ENCODE assay signal across 2 cellular contexts in genomic region chr1:40862008-40862863, GRCh38.
TF ChIP-seq lines count a peak whose summit lies in the region.

Gene CITED4, minus strand, starts transcription at chr1:40862363. Its CDS starts 236 bp downstream, at chr1:40862127.

TF ChIP-seq in IMR-90, 13 proteins besides CTCF, POLR2A, EP300 and RAD21 (continued from another document):
- no peak for TF ChIP-seq ELK1 (IDR thresholded peaks at IDR 0.05; ENCODE audit: borderline replicate concordance, low read depth, low read length)
- no peak for TF ChIP-seq RCOR1 (IDR thresholded peaks at IDR 0.05; ENCODE audit: insufficient replicate concordance, low read length)
- TF ChIP-seq MAZ (IDR thresholded peaks at IDR 0.05; ENCODE audit: borderline replicate concordance, low read depth, low read length), result no peak
- no peak for TF ChIP-seq FOS (IDR thresholded peaks at IDR 0.05; ENCODE audit: low read depth, low read length)
- TF ChIP-seq RFX5 (IDR thresholded peaks at IDR 0.05; ENCODE audit: low read depth, low read length), result no peak
- TF ChIP-seq SMC3 (IDR thresholded peaks at IDR 0.05; ENCODE audit: low read depth, low read length), result no peak
- no peak for TF ChIP-seq CHD1 (IDR thresholded peaks at IDR 0.05; ENCODE audit: low read depth, low read length)
- no peak for TF ChIP-seq BHLHE40 (IDR thresholded peaks at IDR 0.05; ENCODE audit: low read depth, low read length)
- TF ChIP-seq MXI1 (IDR thresholded peaks at IDR 0.05; ENCODE audit: borderline replicate concordance, low read depth, low read length), result no peak
- TF ChIP-seq NFE2L2 (IDR thresholded peaks at IDR 0.05; ENCODE audit: low read depth, low read length), result no peak
- no peak for TF ChIP-seq USF2 (IDR thresholded peaks at IDR 0.05; ENCODE audit: low read depth, low read length)
- TF ChIP-seq MAFK (IDR thresholded peaks at IDR 0.05; ENCODE audit: low read depth, low read length), result no peak

TF ChIP-seq in PFSK-1, 5 proteins besides CTCF, POLR2A, EP300 and RAD21 (continued from another document):
- TF ChIP-seq REST (IDR thresholded peaks at IDR 0.05; ENCODE audit: insufficient read depth in 1 of 2, low read depth in 2 of 2, low read length in 2 of 2) (no peak), TAF1 (IDR thresholded peaks at IDR 0.05; ENCODE audit: borderline replicate concordance, insufficient read depth, low read length) (no peak)
